In genomic region chr20:62405108-62405980, GRCh38 we compare ENCODE assay signal across 8 cellular contexts. TPM values are rescaled to one million over a fixed set of nuclear protein-coding genes. Genes with fewer than 3 reads are reported as not detected.
DNase-seq lines count a peak whose midpoint lies in the region; ATAC-seq lines count a peak whose summit lies in the region.

No MANE protein-coding gene starts in this region.

- peak overlapping the region; percentile 76 for H3K27ac ChIP-seq in naive thymus-derived CD4-positive, alpha-beta T cell (ENCODE audit: low read depth, low read length)

- H3K9me3 Mint-ChIP-seq in activated CD4-positive, alpha-beta T cell treated with anti-CD3 and anti-CD28 coated beads for 36 hours (ENCODE audit: low read depth): no peaks in the 10 kb centered on the region
- H3K9me3 Mint-ChIP-seq in effector memory CD8-positive, alpha-beta T cell: no peaks in the 10 kb centered on the region
- peaks cover 0 to 2% (median 0%) of the 10 kb centered on the region in 11 donors for H3K9me3 Mint-ChIP-seq in naive thymus-derived CD4-positive, alpha-beta T cell

- CTCF ChIA-PET in activated CD4-positive, alpha-beta T cell treated with anti-CD3 and anti-CD28 coated beads for 36 hours (lab: Charles Lee): interaction anchor here (0.6 to 0.7 kb wide), 2 partner anchors 103 to 109 kb away, joined by 3 read pairs; no protein-coding TSS in a partner anchor
- CTCF ChIA-PET in naive thymus-derived CD4-positive, alpha-beta T cell (lab: Charles Lee): no interaction called here

- no peak overlapping the region for H3K4me3 ChIP-seq in naive thymus-derived CD4-positive, alpha-beta T cell (ENCODE audit: low read length)

- H3K36me3 Mint-ChIP-seq in activated CD4-positive, alpha-beta T cell treated with anti-CD3 and anti-CD28 coated beads for 36 hours (ENCODE audit: low read depth): no peaks in the 10 kb centered on the region
- peaks cover 15% of the 10 kb centered on the region for H3K36me3 Mint-ChIP-seq in effector memory CD8-positive, alpha-beta T cell (ENCODE audit: insufficient read depth)
- H3K36me3 Mint-ChIP-seq in naive thymus-derived CD4-positive, alpha-beta T cell: peaks cover 0 to 4% (median 4%) of the 10 kb centered on the region in 5 donors

- H3K9me3 ChIP-seq in naive thymus-derived CD4-positive, alpha-beta T cell (ENCODE audit: control insufficient read depth in 2 of 3, low read length in 3 of 3): no peaks in the 10 kb centered on the region

- peaks cover 17 to 23% of the 10 kb centered on the region in 2 donors for H3K4me1 ChIP-seq in naive thymus-derived CD4-positive, alpha-beta T cell (ENCODE audit: control insufficient read depth in 2 of 2, insufficient read depth in 2 of 2, low read length in 2 of 2)

- H3K36me3 ChIP-seq in naive thymus-derived CD4-positive, alpha-beta T cell (ENCODE audit: control insufficient read depth in 2 of 3, insufficient read depth in 3 of 3, low read length in 3 of 3): peaks cover 0 to 19% (median 0%) of the 10 kb centered on the region in 3 experiments

- peak overlapping the region; percentile 3 for H3K27ac Mint-ChIP-seq in activated CD4-positive, alpha-beta T cell treated with anti-CD3 and anti-CD28 coated beads for 36 hours
- peak overlapping the region; percentile 63 to 79 for H3K27ac Mint-ChIP-seq in effector memory CD8-positive, alpha-beta T cell
- peak overlapping the region in 6 of 9 donors; percentile 25 to 80 (median 56) for H3K27ac Mint-ChIP-seq in naive thymus-derived CD4-positive, alpha-beta T cell

- H3K4me3 Mint-ChIP-seq in activated CD4-positive, alpha-beta T cell treated with anti-CD3 and anti-CD28 coated beads for 36 hours: peak overlapping the region; percentile 67
- H3K4me3 Mint-ChIP-seq in effector memory CD8-positive, alpha-beta T cell: peak overlapping the region; percentile 78 to 82
- H3K4me3 Mint-ChIP-seq in naive thymus-derived CD4-positive, alpha-beta T cell: peak overlapping the region; percentile 54 to 90 (median 74)

- H3K4me1 Mint-ChIP-seq in activated CD4-positive, alpha-beta T cell treated with anti-CD3 and anti-CD28 coated beads for 36 hours: peaks cover 23% of the 10 kb centered on the region
- peaks cover 16 to 31% of the 10 kb centered on the region in 2 donors for H3K4me1 Mint-ChIP-seq in effector memory CD8-positive, alpha-beta T cell (ENCODE audit: low read depth in 2 of 2)
- H3K4me1 Mint-ChIP-seq in naive thymus-derived CD4-positive, alpha-beta T cell: peaks cover 21 to 31% (median 30%) of the 10 kb centered on the region in 7 donors

- intact Hi-C loops in activated CD4-positive, alpha-beta T cell treated with anti-CD3 and anti-CD28 coated beads for 36 hours (cut with DNase I, micrococcal nuclease): loop anchor here (5.0 kb wide), 2 partner anchors 212 to 338 kb away; partner anchors contain the start of gene TAF4 (in 1 of the 2)
- intact Hi-C loops in naive thymus-derived CD4-positive, alpha-beta T cell (cut with micrococcal nuclease): loop anchor here (5.0 kb wide), 1 partner anchor 387 kb away; no protein-coding TSS in a partner anchor

- POLR2A ChIA-PET in activated CD4-positive, alpha-beta T cell treated with anti-CD3 and anti-CD28 coated beads for 36 hours (lab: Charles Lee): no interaction called here
- POLR2A ChIA-PET in naive thymus-derived CD4-positive, alpha-beta T cell (lab: Charles Lee): no interaction called here

- DNase-seq in activated CD4-positive, alpha-beta T cell treated with anti-CD3 and anti-CD28 coated beads for 36 hours: no peak
- no peak for DNase-seq in activated CD4-positive, alpha-beta T cell treated with anti-CD3 and anti-CD28 coated beads, Interleukin-2, amount 50 U/mL, for 1 hour
- DNase-seq in RKO (ENCODE audit: low spot score): peak; percentile 63
- DNase-seq in effector memory CD8-positive, alpha-beta T cell: no peak
- DNase-seq in naive thymus-derived CD4-positive, alpha-beta T cell: no peak
- no peak for DNase-seq in A172 (ENCODE audit: low spot score)

- ATAC-seq in activated CD4-positive, alpha-beta T cell treated with anti-CD3 and anti-CD28 coated beads for 36 hours: no peak
- no peak for ATAC-seq in effector memory CD8-positive, alpha-beta T cell (replicated peaks)
- ATAC-seq in naive thymus-derived CD4-positive, alpha-beta T cell: no peak
- ATAC-seq in activated CD4-positive, CD25-positive, alpha-beta regulatory T cell treated with anti-CD3 and anti-CD28 coated beads, Interleukin-2, amount 50 U/mL, for 24 hours: no peak
- ATAC-seq in HG03139 (IDR thresholded peaks at IDR 0.05; ENCODE audit: unreplicated experiment): no peak

- H3K27me3 ChIP-seq in naive thymus-derived CD4-positive, alpha-beta T cell (ENCODE audit: control insufficient read depth in 2 of 2, insufficient read depth in 2 of 2, low read length in 2 of 2): no peaks in the 10 kb centered on the region

- H3K27me3 Mint-ChIP-seq in activated CD4-positive, alpha-beta T cell treated with anti-CD3 and anti-CD28 coated beads for 36 hours: peaks cover 2% of the 10 kb centered on the region
- no peaks in the 10 kb centered on the region for H3K27me3 Mint-ChIP-seq in effector memory CD8-positive, alpha-beta T cell
- peaks cover 0 to 3% (median 0%) of the 10 kb centered on the region in 5 donors for H3K27me3 Mint-ChIP-seq in naive thymus-derived CD4-positive, alpha-beta T cell

RNA-seq across cellular contexts. Expression of gene CABLES2, which starts 1.7 kb away (rescaled TPM):
- total RNA-seq in activated CD4-positive, alpha-beta T cell treated with anti-CD3 and anti-CD28 coated beads for 36 hours: 1 to 10 TPM; 6.4 to 7.6 TPM
- 10 to 100 TPM in 1 of 5 experiments, 1 to 10 TPM in 4; 4.3 to 16.7 (median 6.3) TPM for total RNA-seq in naive thymus-derived CD4-positive, alpha-beta T cell
- 1 to 10 TPM in 1 of 2 donors, under 1 TPM in 1; 0.61 to 1.8 TPM for polyA plus RNA-seq in naive thymus-derived CD4-positive, alpha-beta T cell
- total RNA-seq in A172 (2014; rRNA removed; shearing (Covaris generic)): 10.4 and 12.9 TPM in 2 replicates

RNA-seq across cellular contexts. Expression of gene RPS21, which starts 18.4 kb away (rescaled TPM):
- total RNA-seq in activated CD4-positive, alpha-beta T cell treated with anti-CD3 and anti-CD28 coated beads for 36 hours: 1,000 to 10,000 TPM; 1,051 to 2,439 TPM
- total RNA-seq in naive thymus-derived CD4-positive, alpha-beta T cell: 1,000 to 10,000 TPM; 2,026 to 3,407 (median 3,308) TPM
- 1,000 to 10,000 TPM; 3,163 to 3,458 TPM for polyA plus RNA-seq in naive thymus-derived CD4-positive, alpha-beta T cell
- 2,286 and 2,536 TPM in 2 replicates for total RNA-seq in A172 (2014; rRNA removed; shearing (Covaris generic))

RNA-seq across cellular contexts. Expression of gene RBBP8NL, which starts 22.0 kb away (rescaled TPM):
- not detected for total RNA-seq in activated CD4-positive, alpha-beta T cell treated with anti-CD3 and anti-CD28 coated beads for 36 hours
- not detected for total RNA-seq in naive thymus-derived CD4-positive, alpha-beta T cell
- polyA plus RNA-seq in naive thymus-derived CD4-positive, alpha-beta T cell: not detected
- total RNA-seq in A172 (2014; rRNA removed; shearing (Covaris generic)): not detected in 2 replicates

RNA-seq across cellular contexts. Expression of gene LAMA5, which starts 38.2 kb away (rescaled TPM):
- 1 to 10 TPM in 1 of 2 experiments, under 1 TPM in 1; 0.72 to 1.0 TPM for total RNA-seq in activated CD4-positive, alpha-beta T cell treated with anti-CD3 and anti-CD28 coated beads for 36 hours
- 1 to 10 TPM in 1 of 5 experiments, under 1 TPM in 4; 0.05 to 1.3 (median 0.57) TPM for total RNA-seq in naive thymus-derived CD4-positive, alpha-beta T cell
- not detected for polyA plus RNA-seq in naive thymus-derived CD4-positive, alpha-beta T cell
- total RNA-seq in A172 (2014; rRNA removed; shearing (Covaris generic)): 63.8 and 81.2 TPM in 2 replicates

Comparison
In these comparisons a context has a peak if more than half of its experiments do, and no peak if none do; other contexts are left out.
1. H3K27ac Mint-ChIP-seq: peak in every context shown above with its lines; median percentile 71 in effector memory CD8-positive, alpha-beta T cell; 56 in naive thymus-derived CD4-positive, alpha-beta T cell; 3 in activated CD4-positive, alpha-beta T cell treated with anti-CD3 and anti-CD28 coated beads for 36 hours.